20 cellular contexts compared by ENCODE assay signal in the genomic region with DNA sequence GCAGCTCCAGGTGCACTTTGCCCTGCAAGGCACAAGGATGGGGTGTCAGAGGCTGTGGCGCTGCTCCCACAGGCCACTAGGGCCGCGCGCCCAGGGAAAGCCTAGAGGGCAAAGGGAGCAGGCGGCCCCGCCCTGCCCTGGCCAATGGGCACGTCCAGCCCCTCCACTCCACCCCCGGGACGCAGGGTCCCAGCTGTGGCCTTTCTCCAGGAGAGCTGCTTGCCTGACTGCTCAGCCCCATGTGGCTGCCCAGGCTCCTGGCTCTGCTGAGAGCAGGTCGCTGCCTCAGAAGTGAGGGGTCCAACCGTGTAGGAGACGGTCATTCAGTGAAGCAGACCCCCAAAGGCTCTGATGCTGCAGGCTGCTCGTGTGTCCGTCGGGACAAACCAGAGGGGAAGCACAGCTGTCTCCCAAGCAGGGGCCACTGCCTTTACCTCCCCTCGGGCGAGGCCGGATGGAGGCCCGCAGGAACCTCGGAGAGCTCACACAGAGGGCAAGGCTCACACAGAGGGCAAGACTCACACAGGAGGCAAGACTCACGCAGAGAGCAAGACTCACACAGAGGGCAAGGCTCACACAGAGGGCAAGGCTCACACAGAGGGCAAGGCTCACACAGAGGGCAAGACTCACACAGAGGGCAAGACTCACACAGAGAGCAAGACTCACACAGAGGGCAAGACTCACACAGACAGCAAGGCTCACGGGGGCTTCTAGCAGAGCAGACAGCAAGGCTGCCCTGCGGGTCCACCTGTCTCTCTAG. TPM values are rescaled to one million over a fixed set of nuclear protein-coding genes. Genes with fewer than 3 reads are reported as not detected.
DNase-seq lines count a peak whose midpoint lies in the region; ATAC-seq and TF ChIP-seq lines count a peak whose summit lies in the region.
"Had no signal": no experiment of that assay in that cellular context is flagged by ENCODE, and none has a peak within 500 bp of the region (broad histone marks: within the 10 kb centered on the region; RNA-seq: fewer than 3 reads in every experiment).

No MANE protein-coding gene starts in this region.

- POLR2A ChIA-PET in RWPE1 (lab: Yijun Ruan, JAX; ENCODE audit: low non-redundant PET) = interaction anchor here (0.7 kb wide), 1 partner anchor 116 kb away, joined by 4 read pairs; no protein-coding TSS in a partner anchor

- H3K36me3 Mint-ChIP-seq in activated naive CD4-positive, alpha-beta T cell treated with anti-CD3 and anti-CD28 coated beads, Interleukin-2, amount 50 U/mL, for 24 hours = no peaks in the 10 kb centered on the region
- H3K36me3 Mint-ChIP-seq in progenitor cell of endocrine pancreas (ENCODE audit: insufficient read depth) = peaks cover 2% of the 10 kb centered on the region

- no peak for DNase-seq in activated naive CD4-positive, alpha-beta T cell treated with Interleukin-2 at 50 U/mL for 16 hours
- no peak for DNase-seq in RWPE1 (ENCODE audit: low spot score)
- DNase-seq in left ventricle myocardium superior = peak; percentile 28
- no peak for DNase-seq in progenitor cell of endocrine pancreas (ENCODE audit: low spot score, unreplicated experiment)
- DNase-seq in D341Med (ENCODE audit: low spot score) = no peak
- no peak for DNase-seq in EL
- DNase-seq: activated CD4-positive, alpha-beta T cell treated with anti-CD3 and anti-CD28 coated beads for 36 hours; Calu3; effector CD4-positive, alpha-beta T cell; gastrocnemius medialis; KBM-7; midbrain; NCI-H146; NCI-H2171 treated with DMSO at 0.1 percent for 48 hours; NCI-H526 treated with DMSO at 0.1 percent for 48 hours; stimulated activated CD4-positive, alpha-beta T cell treated with anti-CD3 and anti-CD28 coated beads, Interleukin-4, amount 100 ng/mL, for 24 hours had no signal

- H3K27ac ChIP-seq in RWPE1 = peak overlapping the region; percentile 81
- H3K27ac ChIP-seq: BLaER1, esophagus muscularis mucosa, gastrocnemius medialis had no signal

- ATAC-seq in left ventricle myocardium superior (no peak), GM21526 (IDR thresholded peaks at IDR 0.05; ENCODE audit: low FRiP score, unreplicated experiment) (no peak)
- ATAC-seq: activated CD4-positive, alpha-beta T cell treated with anti-CD3 and anti-CD28 coated beads for 36 hours; gastrocnemius medialis had no signal

- peaks cover 13% of the 10 kb centered on the region for H3K4me1 Mint-ChIP-seq in activated naive CD4-positive, alpha-beta T cell treated with anti-CD3 and anti-CD28 coated beads, Interleukin-2, amount 50 U/mL, for 24 hours
- H3K4me1 Mint-ChIP-seq in progenitor cell of endocrine pancreas (ENCODE audit: low read depth) = peaks cover 13% of the 10 kb centered on the region

- H3K27me3 Mint-ChIP-seq in activated naive CD4-positive, alpha-beta T cell treated with anti-CD3 and anti-CD28 coated beads, Interleukin-2, amount 50 U/mL, for 24 hours = no peaks in the 10 kb centered on the region
- no peaks in the 10 kb centered on the region for H3K27me3 Mint-ChIP-seq in progenitor cell of endocrine pancreas
- H3K27me3 Mint-ChIP-seq: activated CD4-positive, alpha-beta T cell treated with anti-CD3 and anti-CD28 coated beads for 36 hours had no signal

- CTCF ChIA-PET in RWPE1 (lab: Yijun Ruan, JAX) = interaction anchor here (0.6 kb wide), 1 partner anchor 36 kb away, joined by 3 read pairs; no protein-coding TSS in a partner anchor

- H3K27ac Mint-ChIP-seq in activated naive CD4-positive, alpha-beta T cell treated with anti-CD3 and anti-CD28 coated beads, Interleukin-2, amount 50 U/mL, for 24 hours = peak overlapping the region; percentile 30
- H3K27ac Mint-ChIP-seq in progenitor cell of endocrine pancreas = peak overlapping the region; percentile 64

- H3K4me3 Mint-ChIP-seq in activated naive CD4-positive, alpha-beta T cell treated with anti-CD3 and anti-CD28 coated beads, Interleukin-2, amount 50 U/mL, for 24 hours = no peak overlapping the region
- no peak overlapping the region for H3K4me3 Mint-ChIP-seq in progenitor cell of endocrine pancreas (ENCODE audit: low read depth)
- H3K4me3 Mint-ChIP-seq: activated CD4-positive, alpha-beta T cell treated with anti-CD3 and anti-CD28 coated beads for 36 hours had no signal

- no peaks in the 10 kb centered on the region for H3K9me3 Mint-ChIP-seq in activated naive CD4-positive, alpha-beta T cell treated with anti-CD3 and anti-CD28 coated beads, Interleukin-2, amount 50 U/mL, for 24 hours
- H3K9me3 Mint-ChIP-seq in progenitor cell of endocrine pancreas (ENCODE audit: low read depth) = no peaks in the 10 kb centered on the region

- TF ChIP-seq CTCF in RWPE1 (conservative IDR thresholded peaks at IDR 0.05; ENCODE audit: low read depth) (no peak), progenitor cell of endocrine pancreas (IDR thresholded peaks at IDR 0.05; ENCODE audit: unreplicated experiment) (no peak)

- intact Hi-C loops in left ventricle myocardium superior (cut with micrococcal nuclease) = no loop called here

RNA-seq across cellular contexts. Expression of gene C13orf46, which starts 56.2 kb away (rescaled TPM):
- total RNA-seq in left ventricle myocardium superior (0.37 TPM), progenitor cell of endocrine pancreas (0.17 and 0.18 TPM in 2 replicates)
